ENCODE assay signal across 25 cellular contexts in genomic region chr19:10535613-10536012, GRCh38. TPM values are rescaled to one million over a fixed set of nuclear protein-coding genes. Genes with fewer than 3 reads are reported as not detected.
"Had no signal": no experiment of that assay in that cellular context is flagged by ENCODE, and none has a peak within 500 bp of the region (broad histone marks: within the 10 kb centered on the region; RNA-seq: fewer than 3 reads in every experiment).

No MANE protein-coding gene starts in this region.

- H3K27me3 ChIP-seq: hepatocyte, right atrium auricular region, tibial nerve, vagina had no signal

- H3K36me3 ChIP-seq: left ventricle myocardium inferior, right atrium auricular region, tibial nerve, vagina had no signal

- H3K4me3 ChIP-seq: hepatocyte, left ventricle myocardium inferior, right atrium auricular region, smooth muscle cell, tibial nerve, vagina had no signal

- H3K27ac ChIP-seq: hepatocyte, left ventricle myocardium inferior, right atrium auricular region, tibial nerve, vagina had no signal

- H3K4me1 Mint-ChIP-seq: activated CD4-positive, alpha-beta T cell treated with anti-CD3 and anti-CD28 coated beads, Interleukin-2, amount 10 ng/mL, durations not matched to agents 24 days and 14 days; memory B cell had no signal

- H3K9me3 Mint-ChIP-seq: activated CD4-positive, alpha-beta T cell treated with anti-CD3 and anti-CD28 coated beads, Interleukin-2, amount 10 ng/mL, durations not matched to agents 24 days and 14 days; dendritic cell treated with granulocyte-macrophage colony-stimulating factor and Interleukin-4, amounts not matched to agents 40 ng/mL and 50 ng/mL, for 4 days; memory B cell; natural killer cell had no signal

- H3K4me3 Mint-ChIP-seq: activated CD4-positive, alpha-beta T cell treated with anti-CD3 and anti-CD28 coated beads, Interleukin-2, amount 10 ng/mL, durations not matched to agents 24 days and 14 days; activated naive CD8-positive, alpha-beta T cell treated with anti-CD3 and anti-CD28 coated beads, Interleukin-2, amount 10 ng/mL, durations not matched to agents 7 days and 5 days; activated T-helper 1 cell treated with anti-CD3 and anti-CD28 coated beads, Interleukin-12 subunit alpha, Interleukin-12 subunit beta, Interleukin-2, Interleukin-4 antibody, amounts not matched to agents 30 ng/mL and 10 ng/mL and 1 ng/mL, durations not matched to agents 14 hours and 24 hours and 36 hours; dendritic cell treated with granulocyte-macrophage colony-stimulating factor and Interleukin-4, amounts not matched to agents 40 ng/mL and 50 ng/mL, for 4 days; memory B cell; natural killer cell had no signal

- H3K9me3 ChIP-seq: left ventricle myocardium inferior, right atrium auricular region, tibial nerve, vagina had no signal

- H3K36me3 Mint-ChIP-seq: activated naive CD8-positive, alpha-beta T cell treated with anti-CD3 and anti-CD28 coated beads, Interleukin-2, amount 10 ng/mL, durations not matched to agents 7 days and 5 days; natural killer cell had no signal

- H3K4me1 ChIP-seq: right atrium auricular region, tibial nerve had no signal

- ATAC-seq: natural killer cell had no signal

- H3K27ac Mint-ChIP-seq: activated CD4-positive, alpha-beta T cell treated with anti-CD3 and anti-CD28 coated beads, Interleukin-2, amount 10 ng/mL, durations not matched to agents 24 days and 14 days; activated naive CD8-positive, alpha-beta T cell treated with anti-CD3 and anti-CD28 coated beads, Interleukin-2, amount 10 ng/mL, durations not matched to agents 7 days and 5 days; activated T-helper 1 cell treated with anti-CD3 and anti-CD28 coated beads, Interleukin-12 subunit alpha, Interleukin-12 subunit beta, Interleukin-2, Interleukin-4 antibody, amounts not matched to agents 30 ng/mL and 10 ng/mL and 1 ng/mL, durations not matched to agents 14 hours and 24 hours and 36 hours; dendritic cell treated with granulocyte-macrophage colony-stimulating factor and Interleukin-4, amounts not matched to agents 40 ng/mL and 50 ng/mL, for 4 days; memory B cell; natural killer cell had no signal

- DNase-seq: activated CD4-positive, alpha-beta T cell treated with anti-CD3 and anti-CD28 coated beads, Interleukin-2, amount 10 ng/mL, durations not matched to agents 24 days and 14 days; activated CD4-positive, CD25-positive, alpha-beta regulatory T cell; activated CD8-positive, alpha-beta memory T cell treated with anti-CD3 and anti-CD28 coated beads, Interleukin-2, amount 50 U/mL, for 48 hours; activated naive CD8-positive, alpha-beta T cell treated with anti-CD3 and anti-CD28 coated beads, Interleukin-2, amount 10 ng/mL, durations not matched to agents 7 days and 5 days; anterior cingulate cortex; cerebellar nuclear complex; effector memory CD4-positive, alpha-beta T cell; erythroblast; kidney; left ventricle myocardium inferior; natural killer cell; nucleus accumbens; posterior cingulate gyrus; stimulated activated CD4-positive, alpha-beta T cell treated with anti-CD3 and anti-CD28 coated beads, Interleukin-4, amount 100 ng/mL, for 4 hours; stimulated activated CD8-positive, alpha-beta memory T cell treated with anti-CD3 and anti-CD28 coated beads, Interleukin-4, amount 100 ng/mL, for 48 hours; stimulated activated naive CD4-positive, alpha-beta T cell treated with Interleukin-2 at 50 U/mL for 16 hours; substantia nigra had no signal

RNA-seq across cellular contexts. Expression of gene S1PR5, which starts 18.4 kb away (rescaled TPM):
- total RNA-seq: activated CD4-positive, alpha-beta T cell treated with anti-CD3 and anti-CD28 coated beads, Interleukin-2, amount 10 ng/mL, durations not matched to agents 24 days and 14 days; activated T-helper 1 cell treated with anti-CD3 and anti-CD28 coated beads, Interleukin-12 subunit alpha, Interleukin-12 subunit beta, Interleukin-2, Interleukin-4 antibody, amounts not matched to agents 30 ng/mL and 10 ng/mL and 1 ng/mL, durations not matched to agents 14 hours and 24 hours and 36 hours had no signal
